ENCODE assay signal across 9 cellular contexts in the genomic region with DNA sequence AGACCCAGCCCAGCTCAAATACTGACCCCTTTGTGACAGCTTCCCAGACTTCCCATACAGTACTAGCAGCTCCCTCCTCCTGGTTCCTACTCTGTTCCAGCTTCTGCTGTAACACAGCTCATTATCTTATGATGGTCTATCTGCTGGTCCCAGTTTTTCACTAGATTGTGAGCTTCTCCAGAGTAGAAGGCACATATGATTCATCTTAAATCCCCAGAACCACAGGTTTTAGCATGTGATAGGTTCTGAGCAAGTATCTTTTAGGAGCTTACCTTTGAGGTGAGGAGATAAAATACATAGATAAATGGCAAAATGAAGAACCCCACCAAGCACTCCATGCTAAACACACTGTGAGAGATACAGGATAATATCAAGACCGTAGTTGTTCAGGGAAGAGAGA. TPM values are rescaled to one million over a fixed set of nuclear protein-coding genes. Genes with fewer than 3 reads are reported as not detected.
"Had no signal": no experiment of that assay in that cellular context is flagged by ENCODE, and none has a peak within 500 bp of the region (broad histone marks: within the 10 kb centered on the region; RNA-seq: fewer than 3 reads in every experiment).

No MANE protein-coding gene starts in this region.

- ATAC-seq: GM12878 had no signal

- DNase-seq: GDM1, GF-D8 had no signal

- H3K4me3 ChIP-seq: GM12878 had no signal

- FAIRE-seq: G401.6, GM12878, GM12891, GM12892, GM18507, GM19239 had no signal

RNA-seq across cellular contexts. Expression of a gene that starts 27.6 kb away (rescaled TPM):
- total RNA-seq: G401 had no signal
